ENCODE assay signal across 1 cellular context in genomic region chr9:87592554-87593394, GRCh38.
TF ChIP-seq lines count a peak whose summit lies in the region.

No MANE protein-coding gene starts in this region.

TF ChIP-seq in H1, 55 proteins besides CTCF, POLR2A, EP300 and RAD21:
- TF ChIP-seq SIRT6 (IDR thresholded peaks at IDR 0.05; ENCODE audit: low read length) = no peak
- TF ChIP-seq HDAC2 (IDR thresholded peaks at IDR 0.05; ENCODE audit: borderline replicate concordance in 1 of 2, low read depth in 2 of 2, low read length in 2 of 2) = no peak
- TF ChIP-seq NANOG (IDR thresholded peaks at IDR 0.05; ENCODE audit: insufficient read depth, low read depth, low read length, poor library complexity, severe bottlenecking) = no peak
- no peak for TF ChIP-seq TCF12 (IDR thresholded peaks at IDR 0.05; ENCODE audit: low read depth, low read length)
- no peak for TF ChIP-seq KDM5A (IDR thresholded peaks at IDR 0.05; ENCODE audit: low read length)
- no peak for TF ChIP-seq CHD7 (IDR thresholded peaks at IDR 0.05; ENCODE audit: insufficient replicate concordance, low read length)
- TF ChIP-seq YY1 (IDR thresholded peaks at IDR 0.05; ENCODE audit: low read depth, low read length) = no peak
- TF ChIP-seq KDM4A (IDR thresholded peaks at IDR 0.05; ENCODE audit: low read depth, low read length, severe bottlenecking) = no peak
- TF ChIP-seq JUN (IDR thresholded peaks at IDR 0.05; ENCODE audit: low read depth, low read length) = no peak
- no peak for TF ChIP-seq RNF2 (IDR thresholded peaks at IDR 0.05; ENCODE audit: borderline replicate concordance, low read depth, low read length, missing control alignments, poor library complexity, severe bottlenecking)
- no peak for TF ChIP-seq MAFK (IDR thresholded peaks at IDR 0.05; ENCODE audit: low read depth, low read length)
TF ChIP-seq in H1: peak in this region for 0.
